9 cellular contexts compared by ENCODE assay signal in genomic region chr1:246725191-246725590, GRCh38. TPM values are rescaled to one million over a fixed set of nuclear protein-coding genes. Genes with fewer than 3 reads are reported as not detected.
DNase-seq lines count a peak whose midpoint lies in the region; ATAC-seq, FAIRE-seq and TF ChIP-seq lines count a peak whose summit lies in the region.
"Had no signal": no experiment of that assay in that cellular context is flagged by ENCODE, and none has a peak within 500 bp of the region (broad histone marks: within the 10 kb centered on the region; RNA-seq: fewer than 3 reads in every experiment).

No MANE protein-coding gene starts in this region.

- H3K9me3 ChIP-seq in cardiac muscle cell (ENCODE audit: low read depth) (no peaks in the 10 kb centered on the region), ascending aorta (no peaks in the 10 kb centered on the region), mesenchymal stem cell (ENCODE audit: control insufficient read depth, low read length) (peaks cover 4% of the 10 kb centered on the region)

- H3K36me3 ChIP-seq in cardiac muscle cell (peaks cover 28% of the 10 kb centered on the region), ascending aorta (peaks cover 20 to 26% of the 10 kb centered on the region in 2 donors), mesenchymal stem cell (ENCODE audit: control insufficient read depth in 1 of 2, insufficient read depth in 2 of 2, low read depth in 1 of 2, low read length in 2 of 2) (peaks cover 8 to 29% of the 10 kb centered on the region in 2 experiments), urinary bladder (ENCODE audit: insufficient read depth) (peaks cover 2% of the 10 kb centered on the region)

- peak overlapping the region; percentile 92 for H3K4me2 ChIP-seq in mesenchymal stem cell (ENCODE audit: low read length, poor library complexity, severe bottlenecking)

- peak overlapping the region; percentile 90 for H3K9ac ChIP-seq in mesenchymal stem cell (ENCODE audit: low read length)

- 92% methylated on average over 7 of the region's 9 CpGs for WGBS in mesenchymal stem cell
- WGBS in urinary bladder = 41% methylated on average over 9 of the region's 9 CpGs

- TF ChIP-seq POLR2A in GM12891 (IDR thresholded peaks at IDR 0.05; ENCODE audit: low read depth, low read length) = no peak

- H3K27me3 ChIP-seq in cardiac muscle cell (no peaks in the 10 kb centered on the region), ascending aorta (no peaks in the 10 kb centered on the region), mesenchymal stem cell (ENCODE audit: control insufficient read depth in 1 of 2, insufficient read depth in 1 of 2, low read length in 2 of 2) (no peaks in the 10 kb centered on the region)

- intact Hi-C loops in Right ventricle myocardium superior (cut with DNase I) (no loop called here), ascending aorta (cut with DNase I) (no loop called here)

- H4K8ac ChIP-seq in mesenchymal stem cell (ENCODE audit: low read length) = no peak overlapping the region

- H3K4me3 ChIP-seq in cardiac muscle cell (peak overlapping the region; percentile 84), ascending aorta (peak overlapping the region in 1 of 2 donors; percentile 79), mesenchymal stem cell (ENCODE audit: insufficient read depth in 1 of 2, low read depth in 1 of 2, low read length in 2 of 2) (peak overlapping the region in 1 of 2 experiments; percentile 84), urinary bladder (ENCODE audit: low read depth, low read length) (peak overlapping the region; percentile 74)

- H3K79me1 ChIP-seq in mesenchymal stem cell (replicated peaks; ENCODE audit: low read length, poor library complexity, severe bottlenecking) = peaks cover 10% of the 10 kb centered on the region

- H2BK12ac ChIP-seq in mesenchymal stem cell (ENCODE audit: low read length in 2 of 2) = no peak overlapping the region

- H2AFZ ChIP-seq in mesenchymal stem cell (ENCODE audit: low read depth, low read length) = no peak overlapping the region

- H3K18ac ChIP-seq in mesenchymal stem cell (ENCODE audit: low read depth in 1 of 2, low read length in 2 of 2) = no peak overlapping the region

- no peak overlapping the region for H3K14ac ChIP-seq in mesenchymal stem cell (ENCODE audit: low read length in 2 of 2)

- FAIRE-seq in GM12891 (lab: Jason Lieb, UNC) = no peak

- no peak overlapping the region for H2BK5ac ChIP-seq in mesenchymal stem cell (ENCODE audit: low read depth, low read length, poor library complexity, severe bottlenecking)

- no peak overlapping the region for H2BK15ac ChIP-seq in mesenchymal stem cell (ENCODE audit: low read depth, poor library complexity, severe bottlenecking)

- H2BK120ac ChIP-seq in mesenchymal stem cell (ENCODE audit: low read depth, low read length) = no peak overlapping the region

- no peak overlapping the region for H4K91ac ChIP-seq in mesenchymal stem cell (ENCODE audit: low read length)

- TF ChIP-seq CTCF in cardiac muscle cell (IDR thresholded peaks at IDR 0.05; ENCODE audit: low read depth, low read length) (no peak), ascending aorta (IDR thresholded peaks at IDR 0.05) (no peak)

- ATAC-seq in Right ventricle myocardium superior (ENCODE audit: poor library complexity) = no peak

- DNase-seq in cardiac muscle cell (ENCODE audit: low read depth in 1 of 2, low spot score in 1 of 2) (no peak), Right ventricle myocardium superior (no peak), ascending aorta (ENCODE audit: low spot score in 2 of 2) (no peak), mesenchymal stem cell (no peak), OCI-M1 (lab: John Stamatoyannopoulos, UW) (no peak), GM12891 (ENCODE audit: insufficient read length, low spot score) (no peak)
- no peak for DNase-seq in stimulated activated naive CD4-positive, alpha-beta T cell (lab: John Stamatoyannopoulos, UW)
- DNase-seq: NCI-H1105 had no signal

- no peak overlapping the region for H3K23ac ChIP-seq in mesenchymal stem cell (ENCODE audit: low read length in 2 of 2)

- H3K4ac ChIP-seq in mesenchymal stem cell (ENCODE audit: low read depth in 1 of 2, low read length in 2 of 2) = no peak overlapping the region

- H3K27ac ChIP-seq in cardiac muscle cell (no peak overlapping the region), ascending aorta (peak overlapping the region; percentile 74 to 79), mesenchymal stem cell (ENCODE audit: low read length, poor library complexity, severe bottlenecking) (no peak overlapping the region), urinary bladder (ENCODE audit: low read depth) (no peak overlapping the region)

- H2AK5ac ChIP-seq in mesenchymal stem cell (ENCODE audit: low read length, severe bottlenecking) = no peak overlapping the region

- H3K4me1 ChIP-seq in cardiac muscle cell (ENCODE audit: low read depth) (no peaks in the 10 kb centered on the region), ascending aorta (peaks cover 0 to 7% of the 10 kb centered on the region in 2 donors), mesenchymal stem cell (ENCODE audit: control insufficient read depth, insufficient read depth, low read depth, low read length) (peaks cover 8% of the 10 kb centered on the region), urinary bladder (ENCODE audit: insufficient read depth) (no peaks in the 10 kb centered on the region)

TF ChIP-seq in GM12891, 5 proteins besides CTCF, POLR2A, EP300 and RAD21:
- TF ChIP-seq PAX5 (IDR thresholded peaks at IDR 0.05; ENCODE audit: insufficient read depth, low read length, severe bottlenecking) (no peak), TAF1 (IDR thresholded peaks at IDR 0.05; ENCODE audit: low read depth, low read length) (no peak), POLR2AphosphoS5 (IDR thresholded peaks at IDR 0.05; ENCODE audit: low read depth, low read length) (no peak), POU2F2 (IDR thresholded peaks at IDR 0.05; ENCODE audit: low read depth, low read length) (no peak), SPI1 (IDR thresholded peaks at IDR 0.05; ENCODE audit: low read depth, low read length) (no peak)

RNA-seq across cellular contexts. Expression of gene SCCPDH, which starts 1.0 kb away (rescaled TPM):
- total RNA-seq in cardiac muscle cell = 43.6 and 55.5 TPM in 2 replicates
- 88.0 and 91.3 TPM in 2 replicates for polyA plus RNA-seq in cardiac muscle cell
- total RNA-seq in Right ventricle myocardium superior = 27.6 TPM
- 8.6 TPM for total RNA-seq in ascending aorta
- polyA plus RNA-seq in mesenchymal stem cell (2013, experiment 1 of 2) = 25.2 TPM
- 26.5 TPM for polyA plus RNA-seq in mesenchymal stem cell (2013, experiment 2 of 2)
- 80.2 TPM for total RNA-seq in urinary bladder
- polyA plus RNA-seq in urinary bladder = 35.2 TPM
- 24.7 TPM for polyA plus RNA-seq in GM12891 (2012; ENCODE audit: low read depth, missing spikeins)

Comparison
In these comparisons a context has a peak if more than half of its experiments do, and no peak if none do; other contexts are left out.
1. H3K27ac ChIP-seq: peak in ascending aorta (2 of 2); none in cardiac muscle cell (single experiment), mesenchymal stem cell (single experiment) and urinary bladder (single experiment).